In genomic region chr17:1882836-1883235, GRCh38 we compare ENCODE assay signal across 8 cellular contexts. TPM values are rescaled to one million over a fixed set of nuclear protein-coding genes. Genes with fewer than 3 reads are reported as not detected.
DNase-seq lines count a peak whose midpoint lies in the region; ATAC-seq and TF ChIP-seq lines count a peak whose summit lies in the region.

No MANE protein-coding gene starts in this region.

- H3K36me3 Mint-ChIP-seq in activated T-cell treated with anti-CD3 and anti-CD28 coated beads, Interleukin-2, amount 50 U/mL, for 24 hours (ENCODE audit: low read depth): peaks cover 93% of the 10 kb centered on the region

- DNase-seq in activated T-cell treated with anti-CD3 and anti-CD28 coated beads for 4 hours (peak; percentile 23), NCI-H460 (ENCODE audit: extremely low read depth, low read depth) (peak; percentile 36), brain microvascular endothelial cell (peak; percentile 51), right lobe of liver (no peak)
- no peak for DNase-seq in activated T-cell treated with anti-CD3 and anti-CD28 coated beads, Interleukin-2, amount 50 U/mL, for 24 hours

- peak; percentile 47 to 59 (median 54) for ATAC-seq in right lobe of liver
- ATAC-seq in GM19324 (IDR thresholded peaks at IDR 0.05; ENCODE audit: low FRiP score, unreplicated experiment): no peak
- ATAC-seq in GM19328 (IDR thresholded peaks at IDR 0.05; ENCODE audit: unreplicated experiment): no peak
- no peak for ATAC-seq in HG02884 (IDR thresholded peaks at IDR 0.05; ENCODE audit: unreplicated experiment)

- in situ Hi-C loops in brain microvascular endothelial cell (cut with HindIII; ENCODE audit: low pct_ligation_motif_present, low sequenced_read_pairs): no loop called here

- H3K4me3 ChIP-seq in brain microvascular endothelial cell (ENCODE audit: low read depth, low read length) (no peak overlapping the region), right lobe of liver (no peak overlapping the region)

- TF ChIP-seq CTCF in brain microvascular endothelial cell (IDR thresholded peaks at IDR 0.05; ENCODE audit: low read depth, low read length, missing control alignments) (peak; percentile 71), right lobe of liver (IDR thresholded peaks at IDR 0.05) (peak; percentile 34 to 55 (median 46))

- no peaks in the 10 kb centered on the region for H3K27me3 Mint-ChIP-seq in activated T-cell treated with anti-CD3 and anti-CD28 coated beads, Interleukin-2, amount 50 U/mL, for 24 hours

- H3K27me3 ChIP-seq in brain microvascular endothelial cell (replicated peaks) (no peaks in the 10 kb centered on the region), right lobe of liver (no peaks in the 10 kb centered on the region)

- H3K9me3 Mint-ChIP-seq in activated T-cell treated with anti-CD3 and anti-CD28 coated beads, Interleukin-2, amount 50 U/mL, for 24 hours: no peaks in the 10 kb centered on the region

- H3K4me1 ChIP-seq in right lobe of liver: no peaks in the 10 kb centered on the region

- no peak for TF ChIP-seq POLR2A in right lobe of liver (IDR thresholded peaks at IDR 0.05)

- WGBS in right lobe of liver (ENCODE audit: insufficient coverage, low coverage, low lambda C conversion rate, missing lambda C conversion rate): 73% methylated on average over 10 of the region's 10 CpGs

- H3K4me1 Mint-ChIP-seq in activated T-cell treated with anti-CD3 and anti-CD28 coated beads, Interleukin-2, amount 50 U/mL, for 24 hours (ENCODE audit: low read depth): peaks cover 3% of the 10 kb centered on the region

- H3K27ac Mint-ChIP-seq in activated T-cell treated with anti-CD3 and anti-CD28 coated beads, Interleukin-2, amount 50 U/mL, for 24 hours: no peak overlapping the region

- intact Hi-C loops in right lobe of liver (cut with DNase I): no loop called here

- no peak overlapping the region for H3K27ac ChIP-seq in brain microvascular endothelial cell
- H3K27ac ChIP-seq in right lobe of liver: no peak overlapping the region

- no peak overlapping the region for H3K4me3 Mint-ChIP-seq in activated T-cell treated with anti-CD3 and anti-CD28 coated beads, Interleukin-2, amount 50 U/mL, for 24 hours

- H3K9me3 ChIP-seq in right lobe of liver: no peaks in the 10 kb centered on the region

- H3K36me3 ChIP-seq in brain microvascular endothelial cell (replicated peaks) (peaks cover 50% of the 10 kb centered on the region), right lobe of liver (peaks cover 0 to 73% (median 22%) of the 10 kb centered on the region in 4 donors)

RNA-seq across cellular contexts. Expression of gene RPA1, which starts 53.0 kb away (rescaled TPM):
- total RNA-seq in NCI-H460 (2014; rRNA removed; shearing (Covaris generic)): 11.3 and 19.3 TPM in 2 replicates
- 14.1 and 18.1 TPM in 2 replicates for polyA plus RNA-seq in NCI-H460 (2014; cell fraction: nucleus; rRNA removed)
- 10 to 100 TPM; 10.9 to 35.5 (median 29.2) TPM for total RNA-seq in right lobe of liver

RNA-seq across cellular contexts. Expression of gene SMYD4, which starts 53.1 kb away (rescaled TPM):
- total RNA-seq in NCI-H460 (2014; rRNA removed; shearing (Covaris generic)): 5.3 and 6.5 TPM in 2 replicates
- 10.9 and 15.1 TPM in 2 replicates for polyA plus RNA-seq in NCI-H460 (2014; cell fraction: nucleus; rRNA removed)
- total RNA-seq in right lobe of liver: 1 to 10 TPM; 4.6 to 6.7 (median 6.0) TPM

Comparison
In these comparisons a context has a peak if more than half of its experiments do, and no peak if none do; other contexts are left out.
1. DNase-seq: peak in activated T-cell treated with anti-CD3 and anti-CD28 coated beads for 4 hours (single experiment), NCI-H460 (single experiment) and brain microvascular endothelial cell (single experiment); none in activated T-cell treated with anti-CD3 and anti-CD28 coated beads, Interleukin-2, amount 50 U/mL, for 24 hours (single experiment) and right lobe of liver (0 of 3).
2. ATAC-seq: peak in right lobe of liver (4 of 4); none in GM19324 (single experiment), GM19328 (single experiment) and HG02884 (single experiment).